8 cellular contexts compared by ENCODE assay signal in the genomic region with DNA sequence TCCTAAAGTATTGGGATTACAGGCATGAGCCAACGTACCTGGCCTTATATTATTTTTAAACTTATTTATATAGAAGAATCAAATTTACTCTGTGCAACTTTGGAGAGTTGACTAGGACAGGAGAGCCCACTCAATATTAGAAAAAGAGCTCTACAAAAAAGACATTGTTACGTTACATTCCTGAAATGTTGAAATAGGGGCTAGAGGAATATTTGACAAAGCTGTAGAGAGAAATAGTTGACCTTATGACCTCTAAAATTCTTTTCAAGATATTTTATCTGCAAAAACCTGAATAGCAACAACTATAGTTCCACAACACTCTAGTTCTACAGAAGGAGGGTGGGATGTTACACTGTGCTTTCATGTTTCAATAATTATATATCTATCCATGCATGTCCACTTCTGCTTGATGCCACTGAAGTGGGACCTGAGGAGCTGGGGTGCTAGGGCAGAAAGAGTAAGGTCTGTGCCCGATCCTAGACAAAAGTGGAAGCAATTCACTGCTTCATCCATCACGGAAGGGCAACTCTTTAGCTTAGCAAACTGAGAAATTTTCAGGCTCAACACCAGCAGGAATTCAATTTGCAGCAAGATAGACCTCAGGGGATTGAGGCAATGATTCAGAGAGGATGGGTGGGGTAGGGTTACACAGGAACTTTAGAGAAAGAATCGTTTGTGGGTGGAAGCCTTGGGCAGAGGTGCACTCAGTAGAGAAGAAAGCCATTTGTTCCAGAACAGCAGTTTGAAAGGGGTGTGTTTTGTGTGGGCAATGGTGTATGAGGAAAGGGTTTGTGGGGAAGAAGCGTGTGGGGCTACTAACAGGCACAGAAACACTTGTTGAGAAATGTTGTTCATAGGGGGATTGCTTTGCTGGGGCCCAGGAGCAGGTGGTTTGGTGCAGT. TPM values are rescaled to one million over a fixed set of nuclear protein-coding genes. Genes with fewer than 3 reads are reported as not detected.
DNase-seq lines count a peak whose midpoint lies in the region; ATAC-seq and TF ChIP-seq lines count a peak whose summit lies in the region.
"Had no signal": no experiment of that assay in that cellular context is flagged by ENCODE, and none has a peak within 500 bp of the region (broad histone marks: within the 10 kb centered on the region; RNA-seq: fewer than 3 reads in every experiment).

No MANE protein-coding gene starts in this region.

- no peaks in the 10 kb centered on the region for H3K9me3 ChIP-seq in vagina

- no peak for TF ChIP-seq POLR2A in vagina (IDR thresholded peaks at IDR 0.05)

- CTCF ChIA-PET in activated B cell treated with CpG ODN at 0.5 μM for 24 hours (lab: Charles Lee): interaction anchor here (1.0 to 1.5 kb wide), 2 partner anchors 37 to 75 kb away, joined by 3 to 4 read pairs; a partner anchor contains a TSS

- intact Hi-C loops in activated B cell treated with CpG ODN at 0.5 μM for 24 hours (cut with micrococcal nuclease) (loop anchor here (1.0 kb wide), 2 partner anchors 12 to 34 kb away; a partner anchor contains a TSS), vagina (cut with DNase I) (no loop called here)

- ATAC-seq in GM18861 (IDR thresholded peaks at IDR 0.05; ENCODE audit: unreplicated experiment) (peak; percentile 53), HG02852 (IDR thresholded peaks at IDR 0.05; ENCODE audit: unreplicated experiment) (peak; percentile 45), activated B cell treated with CpG ODN at 0.5 μM for 24 hours (ENCODE audit: low read depth) (peak; percentile 83)

- H3K27ac ChIP-seq in vagina: no peak overlapping the region

- peak overlapping the region; percentile 84 for H3K27ac Mint-ChIP-seq in activated B cell treated with CpG ODN at 0.5 μM for 24 hours
- peak overlapping the region in 2 of 3 experiments; percentile 33 to 82 for H3K27ac Mint-ChIP-seq in nephron
- H3K27ac Mint-ChIP-seq: brain had no signal

- peaks cover 70% of the 10 kb centered on the region for H3K4me1 Mint-ChIP-seq in activated B cell treated with CpG ODN at 0.5 μM for 24 hours
- H3K4me1 Mint-ChIP-seq in nephron: peaks cover 5% of the 10 kb centered on the region
- H3K4me1 Mint-ChIP-seq: brain had no signal

- H3K36me3 Mint-ChIP-seq in activated B cell treated with CpG ODN at 0.5 μM for 24 hours (ENCODE audit: low read depth) (no peaks in the 10 kb centered on the region), nephron (ENCODE audit: low read depth) (no peaks in the 10 kb centered on the region)
- H3K36me3 Mint-ChIP-seq: brain had no signal

- TF ChIP-seq CTCF in activated B cell treated with CpG ODN at 0.5 μM for 24 hours (IDR thresholded peaks at IDR 0.05): no peak
- no peak for TF ChIP-seq CTCF in nephron (IDR thresholded peaks at IDR 0.05; ENCODE audit: unreplicated experiment in 3 of 3)
- no peak for TF ChIP-seq CTCF in vagina (IDR thresholded peaks at IDR 0.05)

- peak overlapping the region; percentile 75 for H3K4me3 Mint-ChIP-seq in activated B cell treated with CpG ODN at 0.5 μM for 24 hours
- no peak overlapping the region for H3K4me3 Mint-ChIP-seq in nephron
- H3K4me3 Mint-ChIP-seq: brain had no signal

- no peaks in the 10 kb centered on the region for H3K27me3 ChIP-seq in vagina

- H3K27me3 Mint-ChIP-seq in activated B cell treated with CpG ODN at 0.5 μM for 24 hours (no peaks in the 10 kb centered on the region), nephron (ENCODE audit: low read depth) (no peaks in the 10 kb centered on the region)

- POLR2A ChIA-PET in activated B cell treated with CpG ODN at 0.5 μM for 24 hours (lab: Charles Lee): interaction anchor here (0.6 to 3.8 kb wide), 7 partner anchors 10 to 146 kb away, joined by 3 to 39 read pairs (median 6); a partner anchor contains a TSS

- no peak for DNase-seq in activated B cell treated with CpG ODN at 0.5 μM for 24 hours
- DNase-seq in vagina (ENCODE audit: extremely low spot score in 2 of 2): no peak
- no peak for DNase-seq in NCI-H1092 treated with DMSO at 0.1 percent for 48 hours (lab: John Stamatoyannopoulos, UW)
- DNase-seq in DMS53 treated with DMSO at 0.1 percent for 48 hours (lab: John Stamatoyannopoulos, UW; ENCODE audit: unreplicated experiment): no peak

- no peaks in the 10 kb centered on the region for H3K36me3 ChIP-seq in vagina

- H3K4me1 ChIP-seq in vagina: no peaks in the 10 kb centered on the region

- H3K9me3 Mint-ChIP-seq in activated B cell treated with CpG ODN at 0.5 μM for 24 hours (no peaks in the 10 kb centered on the region), nephron (no peaks in the 10 kb centered on the region)
- H3K9me3 Mint-ChIP-seq: brain had no signal

- no peak overlapping the region for H3K4me3 ChIP-seq in vagina

RNA-seq across cellular contexts. Expression of a gene that starts 16.0 kb away (rescaled TPM):
- total RNA-seq in activated B cell treated with CpG ODN at 0.5 μM for 24 hours (0.32 and 0.73 TPM in 2 replicates), vagina (not detected)

RNA-seq across cellular contexts. Expression of a gene that starts 20.1 kb away (rescaled TPM):
- total RNA-seq in activated B cell treated with CpG ODN at 0.5 μM for 24 hours: 87.2 and 88.0 TPM in 2 replicates
- total RNA-seq in vagina: 64.6 TPM

RNA-seq across cellular contexts. Expression of a gene that starts 28.1 kb away (rescaled TPM):
- 84.8 and 87.3 TPM in 2 replicates for total RNA-seq in activated B cell treated with CpG ODN at 0.5 μM for 24 hours
- 24.1 TPM for total RNA-seq in vagina

RNA-seq across cellular contexts. Expression of a gene that starts 34.3 kb away (rescaled TPM):
- total RNA-seq in activated B cell treated with CpG ODN at 0.5 μM for 24 hours: 215 and 231 TPM in 2 replicates
- 95.5 TPM for total RNA-seq in vagina

RNA-seq across cellular contexts. Expression of a gene that starts 34.7 kb away (rescaled TPM):
- total RNA-seq in activated B cell treated with CpG ODN at 0.5 μM for 24 hours: 98.3 and 112 TPM in 2 replicates
- total RNA-seq in vagina: 60.9 TPM
